ENCODE assay signal across 9 cellular contexts in the genomic region with DNA sequence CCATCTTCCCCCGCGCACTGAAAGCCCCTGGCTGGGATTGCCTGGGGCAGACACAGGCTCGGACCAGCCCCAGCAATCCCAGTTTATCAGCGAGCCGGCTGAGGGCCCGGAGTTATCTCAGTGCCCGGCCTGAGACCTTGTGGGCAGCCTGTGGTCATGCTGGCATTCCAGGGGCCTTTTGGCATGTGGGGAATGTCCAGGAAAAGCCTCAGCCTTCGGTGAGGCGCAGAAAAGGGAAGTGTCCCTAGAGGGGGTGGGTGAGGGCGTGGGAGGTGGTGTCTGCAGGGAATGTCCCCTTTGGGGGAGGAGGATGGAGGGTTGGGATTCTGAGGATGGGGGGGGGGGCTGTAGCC. TPM values are rescaled to one million over a fixed set of nuclear protein-coding genes. Genes with fewer than 3 reads are reported as not detected.
DNase-seq lines count a peak whose midpoint lies in the region; ATAC-seq, FAIRE-seq and TF ChIP-seq lines count a peak whose summit lies in the region.
"Had no signal": no experiment of that assay in that cellular context is flagged by ENCODE, and none has a peak within 500 bp of the region (broad histone marks: within the 10 kb centered on the region; RNA-seq: fewer than 3 reads in every experiment).

No MANE protein-coding gene starts in this region.

- FAIRE-seq in RCC 7860 (lab: Jason Lieb, UNC) (peak; percentile 92), H1 (lab: Jason Lieb, UNC) (no peak)

- no peak overlapping the region for H2AFZ ChIP-seq in H1 (ENCODE audit: low read length)

- no peaks in the 10 kb centered on the region for H3K36me3 ChIP-seq in H1 (ENCODE audit: control insufficient read depth in 2 of 4, insufficient read depth in 4 of 4, low read length in 3 of 4)
- H3K36me3 ChIP-seq in ovary, result no peaks in the 10 kb centered on the region
- H3K36me3 ChIP-seq: suprapubic skin had no signal

- no peak for ATAC-seq in GM18505 (IDR thresholded peaks at IDR 0.05; ENCODE audit: unreplicated experiment)

- H4K91ac ChIP-seq in H1 (replicated peaks; ENCODE audit: insufficient read length, low read length), result no peak overlapping the region

- no peak overlapping the region for H2BK15ac ChIP-seq in H1 (ENCODE audit: low read length)

- H3K23ac ChIP-seq in H1 (ENCODE audit: insufficient read length), result no peak overlapping the region

- no peak overlapping the region for H3K14ac ChIP-seq in H1 (ENCODE audit: insufficient read length)

- no peak overlapping the region for H3K18ac ChIP-seq in H1 (ENCODE audit: extremely low read depth, low read length)

- peaks cover 0 to 15% (median 8%) of the 10 kb centered on the region in 4 experiments; a peak in 3 of 7 replicates for H3K27me3 ChIP-seq in H1 (replicated peaks in 1 of 4; ENCODE audit: control insufficient read depth in 3 of 4, extremely low read depth in 1 of 4, insufficient read depth in 3 of 4, low read length in 3 of 4)
- no peaks in the 10 kb centered on the region for H3K27me3 ChIP-seq in ovary
- H3K27me3 ChIP-seq: suprapubic skin had no signal

- no peak overlapping the region for H3K4ac ChIP-seq in H1 (replicated peaks; ENCODE audit: insufficient read length, low read depth, low read length)

- H4K5ac ChIP-seq in H1 (ENCODE audit: insufficient read length, low read depth, low read length), result no peak overlapping the region

- peaks cover 0 to 31% (median 22%) of the 10 kb centered on the region in 4 experiments; a peak in 6 of 7 replicates for H3K4me1 ChIP-seq in H1 (replicated peaks in 1 of 4; ENCODE audit: control insufficient read depth in 3 of 4, insufficient read depth in 4 of 4, low read length in 3 of 4)
- peaks cover 14% of the 10 kb centered on the region for H3K4me1 ChIP-seq in ovary (ENCODE audit: insufficient read depth)

- peaks cover 11 to 32% of the 10 kb centered on the region in 2 experiments for H3K79me2 ChIP-seq in H1 (ENCODE audit: control insufficient read depth in 1 of 2, insufficient read depth in 2 of 2, low read length in 2 of 2)

- no peaks in the 10 kb centered on the region; a peak in 1 of 4 replicates for H3K9me3 ChIP-seq in H1 (ENCODE audit: insufficient read depth in 2 of 2, low read depth in 1 of 2, low read length in 1 of 2)
- H3K9me3 ChIP-seq in ovary, result no peaks in the 10 kb centered on the region
- H3K9me3 ChIP-seq: suprapubic skin had no signal

- H2BK12ac ChIP-seq in H1 (ENCODE audit: low read depth, low read length), result peak overlapping the region; percentile 90; the same call in 1 of the 2 replicates

- peaks cover 32% of the 10 kb centered on the region for H3K23me2 ChIP-seq in H1 (ENCODE audit: low read depth, low read length)

- 60% methylated on average over 10 of the region's 10 CpGs; no CpG with 5 or more reads in 1 of the 2 experiments for WGBS in H1 (ENCODE audit: extremely low coverage in 1 of 2, insufficient coverage in 1 of 2, insufficient read length in 1 of 2, insufficient replicate concordance in 2 of 2, low coverage in 1 of 2, low lambda C conversion rate in 2 of 2, missing lambda C conversion rate in 1 of 2), 2 experiments
- WGBS in ovary, 3 donors, result 16 to 21% (median 20%) methylated on average over 10 of the region's 10 CpGs

- no peak overlapping the region for H3K56ac ChIP-seq in H1 (replicated peaks; ENCODE audit: insufficient read length, low read depth, low read length)

- no peak for TF ChIP-seq RAD21 in H1 (IDR thresholded peaks at IDR 0.05 in 1 of 2, conservative IDR thresholded peaks at IDR 0.05 in 1 of 2; ENCODE audit: low read depth in 2 of 2, low read length in 2 of 2)

- no peak overlapping the region for H2AK5ac ChIP-seq in H1 (ENCODE audit: low read depth, low read length)

- H3K9ac ChIP-seq in H1 (replicated peaks in 1 of 4; ENCODE audit: extremely low read depth in 1 of 4, low read depth in 3 of 4, low read length in 3 of 4), result no peak overlapping the region

- DNase-seq in EL, result peak; percentile 97
- peak; percentile 98 for DNase-seq in RCC 7860 (ENCODE audit: low spot score)
- DNase-seq in H1 (ENCODE audit: low read depth in 1 of 2, low spot score in 2 of 2), result no peak
- peak in 4 of 5 donors; percentile 43 to 66 (median 50) for DNase-seq in ovary
- DNase-seq in NCI-H146 (lab: John Stamatoyannopoulos, UW), result no peak
- no peak for DNase-seq in activated gamma-delta T cell treated with Interleukin-2 at 50 U/mL for 16 hours
- no peak for DNase-seq in NCI-H446 (lab: John Stamatoyannopoulos, UW)

- intact Hi-C loops in ovary (cut with DNase I), result no loop called here

- TF ChIP-seq EP300 in H1 (IDR thresholded peaks at IDR 0.05; ENCODE audit: borderline replicate concordance in 1 of 2, low read depth in 2 of 2, low read length in 2 of 2), result no peak
- no peak for TF ChIP-seq EP300 in ovary (IDR thresholded peaks at IDR 0.05)

- peaks cover 10% of the 10 kb centered on the region for H3K79me1 ChIP-seq in H1 (ENCODE audit: low read depth, low read length)

- CTCF ChIA-PET in H1 (lab: Charles Lee; ENCODE audit: partially characterized antibody), result interaction anchor here (1.0 to 1.7 kb wide), 3 partner anchors 25 to 74 kb away, joined by 3 to 7 read pairs (median 5); no protein-coding TSS in a partner anchor

- no peak overlapping the region for H3K4me3 ChIP-seq in H1 (ENCODE audit: extremely low read depth in 1 of 4, insufficient read depth in 2 of 4, low read depth in 3 of 4, low read length in 4 of 4)
- H3K4me3 ChIP-seq in ovary, result no peak overlapping the region

- POLR2A ChIA-PET in H1 (lab: Charles Lee; ENCODE audit: partially characterized antibody), result interaction anchor here (0.5 to 1.6 kb wide), 7 partner anchors 19 to 97 kb away, joined by 3 to 5 read pairs (median 3); no protein-coding TSS in a partner anchor

- H3K27ac ChIP-seq in H1 (ENCODE audit: low read depth, low read length) (no peak overlapping the region), ovary (peak overlapping the region; percentile 57 to 80)
- H3K27ac ChIP-seq: suprapubic skin had no signal

- peak overlapping the region; percentile 18; the same call in 1 of the 2 replicates for H2BK20ac ChIP-seq in H1 (ENCODE audit: low read length)

- H4K8ac ChIP-seq in H1 (ENCODE audit: extremely low read depth, insufficient read depth, low read length), result no peak overlapping the region

- TF ChIP-seq CTCF in H1 (IDR thresholded peaks at IDR 0.05; ENCODE audit: control extremely low read depth in 1 of 3, insufficient read depth in 1 of 3, low read depth in 1 of 3, low read length in 3 of 3) (no peak), ovary (IDR thresholded peaks at IDR 0.05) (no peak)

- H3K4me2 ChIP-seq in H1 (ENCODE audit: insufficient read depth in 1 of 2, low read depth in 2 of 2, low read length in 2 of 2), result peak overlapping the region; percentile 93 to 95; a peak in 2 of 4 replicates

- no peak overlapping the region for H2BK5ac ChIP-seq in H1 (ENCODE audit: low read depth, low read length)

- TF ChIP-seq POLR2A in H1 (IDR thresholded peaks at IDR 0.05; ENCODE audit: control extremely low read depth in 1 of 2, low read depth in 2 of 2, low read length in 2 of 2), result no peak
- no peak for TF ChIP-seq POLR2A in ovary (IDR thresholded peaks at IDR 0.05)
- no peak for TF ChIP-seq POLR2A in GM18505 (IDR thresholded peaks at IDR 0.05; ENCODE audit: borderline replicate concordance, extremely low read depth, insufficient read depth, insufficient read length)

- peaks cover 9 to 16% of the 10 kb centered on the region in 2 experiments for H4K20me1 ChIP-seq in H1 (replicated peaks in 1 of 2; ENCODE audit: control insufficient read depth in 1 of 2, insufficient read depth in 2 of 2, low read length in 2 of 2)

- no peak overlapping the region for H2BK120ac ChIP-seq in H1 (replicated peaks; ENCODE audit: low read depth, low read length)

TF ChIP-seq in H1, 55 proteins besides CTCF, POLR2A, EP300 and RAD21:
- TF ChIP-seq CBX5 (IDR thresholded peaks at IDR 0.05; ENCODE audit: low read depth, low read length) (no peak), KDM4A (IDR thresholded peaks at IDR 0.05; ENCODE audit: low read depth, low read length, severe bottlenecking) (no peak), TEAD4 (IDR thresholded peaks at IDR 0.05; ENCODE audit: low read depth, low read length) (peak; percentile 93), MAX (IDR thresholded peaks at IDR 0.05) (peak; percentile 20; the same call in 1 of the 2 replicates)
TF ChIP-seq in H1: peak in this region for 2.

RNA-seq across cellular contexts. Expression of gene FSCN1, which starts 1.1 kb away (rescaled TPM):
- total RNA-seq in H1 (2021; fragmentation: NEBNext Ultra II Directional; extraction: Animal tissue kit (Norgen Biotek cat#: 25700)), result 300 and 304 TPM in 2 replicates
- polyA plus RNA-seq in H1 (2011; rRNA removed) (220 and 354 TPM in 2 replicates), ovary (10 to 100 TPM; 12.9 to 57.7 TPM)
- 162 TPM for polyA plus RNA-seq in H1 (2011; cell fraction: cytosol; rRNA removed)
- 211 TPM for polyA plus RNA-seq in H1 (2011; cell fraction: nucleus; rRNA removed)
- 134 to 263 TPM (median 248 TPM) in 4 replicates for polyA plus RNA-seq in H1 (2012, experiment 1 of 2)
- polyA plus RNA-seq in H1 (2012, experiment 2 of 2), result 286 TPM
- polyA plus RNA-seq in H1 (2013, experiment 1 of 2), result 278 TPM
- polyA plus RNA-seq in H1 (2013, experiment 2 of 2), result 278 TPM
- 63.6 and 68.5 TPM in 2 replicates for polyA minus RNA-seq in H1 (2011; rRNA and poly(A)+ RNA removed)
- 239 TPM for polyA minus RNA-seq in H1 (2011; cell fraction: cytosol; rRNA and poly(A)+ RNA removed)
- 150 TPM for polyA minus RNA-seq in H1 (2011; cell fraction: nucleus; rRNA and poly(A)+ RNA removed)
- total RNA-seq in ovary, result 100 to 1,000 TPM in 3 of 7 donors, 10 to 100 TPM in 4; 55.3 to 182 (median 96.0) TPM

Comparison
In these comparisons a context has a peak if more than half of its experiments do, and no peak if none do; other contexts are left out.
1. DNase-seq: peak in EL (single experiment), RCC 7860 (single experiment) and ovary (4 of 5); none in H1 (0 of 2), NCI-H146 (single experiment), activated gamma-delta T cell treated with Interleukin-2 at 50 U/mL for 16 hours (single experiment) and NCI-H446 (0 of 2).